ENCODE assay signal across 9 cellular contexts in the genomic region with DNA sequence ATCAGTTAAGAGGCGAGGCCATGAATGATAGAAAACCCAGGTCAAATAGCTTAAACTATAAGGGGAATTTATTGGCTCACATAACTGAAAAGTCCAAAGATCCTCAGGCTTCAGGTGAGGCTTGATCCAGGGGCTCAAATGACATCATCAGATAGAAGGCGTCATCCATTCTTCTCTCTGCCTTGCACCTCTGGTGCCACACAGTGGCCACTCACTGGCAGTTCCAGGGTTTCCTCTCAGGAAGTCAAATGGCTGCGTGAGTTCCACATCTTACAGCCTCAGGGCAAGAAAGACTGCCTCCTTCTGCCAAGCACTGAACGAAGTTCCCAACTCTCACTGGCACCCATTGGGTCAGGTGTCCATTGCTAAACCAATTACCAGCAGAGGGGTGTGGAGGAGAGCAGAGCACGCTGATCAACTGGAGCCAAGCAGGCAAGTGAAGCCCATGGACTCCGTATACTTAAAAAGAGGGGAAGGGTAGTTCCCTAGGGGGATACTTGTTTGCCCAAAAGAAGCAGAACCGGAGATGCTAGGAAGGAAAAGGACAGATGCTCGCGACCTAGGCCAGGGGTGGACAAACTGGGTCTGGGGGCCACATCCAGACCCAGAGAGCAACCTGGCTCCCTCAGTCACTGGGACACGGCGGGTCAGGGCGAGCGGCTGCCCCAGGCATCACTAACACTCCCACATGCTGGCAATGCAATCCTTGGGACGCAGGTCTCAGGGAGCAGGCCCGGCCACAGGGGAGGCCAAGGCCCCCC.
DNase-seq lines count a peak whose midpoint lies in the region; ATAC-seq, FAIRE-seq and TF ChIP-seq lines count a peak whose summit lies in the region.
"Had no signal": no experiment of that assay in that cellular context is flagged by ENCODE, and none has a peak within 500 bp of the region (broad histone marks: within the 10 kb centered on the region; RNA-seq: fewer than 3 reads in every experiment).

No MANE protein-coding gene starts in this region.

- no peaks in the 10 kb centered on the region for H3K27me3 ChIP-seq in cardiac muscle cell
- no peaks in the 10 kb centered on the region for H3K27me3 ChIP-seq in right atrium auricular region
- H3K27me3 ChIP-seq in tibial nerve = no peaks in the 10 kb centered on the region

- H3K27ac ChIP-seq in cardiac muscle cell (no peak overlapping the region), right atrium auricular region (no peak overlapping the region), tibial nerve (no peak overlapping the region)

- ATAC-seq in GM19463 (IDR thresholded peaks at IDR 0.05; ENCODE audit: unreplicated experiment) = no peak

- H3K4me1 ChIP-seq in cardiac muscle cell (ENCODE audit: low read depth) = no peaks in the 10 kb centered on the region
- no peaks in the 10 kb centered on the region for H3K4me1 ChIP-seq in right atrium auricular region
- peaks cover 0 to 9% (median 0%) of the 10 kb centered on the region in 4 donors for H3K4me1 ChIP-seq in tibial nerve

- WGBS in tibial nerve, 2 donors = 80 to 86% methylated on average over 14 to 15 of the region's 15 CpGs

- no peak for TF ChIP-seq POLR2A in tibial nerve (IDR thresholded peaks at IDR 0.05)

- H3K9me3 ChIP-seq in cardiac muscle cell (ENCODE audit: low read depth) (no peaks in the 10 kb centered on the region), right atrium auricular region (no peaks in the 10 kb centered on the region), tibial nerve (no peaks in the 10 kb centered on the region)

- H3K4me3 ChIP-seq in cardiac muscle cell (no peak overlapping the region), right atrium auricular region (no peak overlapping the region), fibroblast of pulmonary artery (replicated peaks; ENCODE audit: low read depth, low read length) (no peak overlapping the region), tibial nerve (no peak overlapping the region)

- TF ChIP-seq EP300 in tibial nerve (IDR thresholded peaks at IDR 0.05) = no peak

- no peaks in the 10 kb centered on the region for H3K36me3 ChIP-seq in cardiac muscle cell
- no peaks in the 10 kb centered on the region for H3K36me3 ChIP-seq in right atrium auricular region
- no peaks in the 10 kb centered on the region for H3K36me3 ChIP-seq in tibial nerve

- DNase-seq in cardiac muscle cell (ENCODE audit: low read depth in 1 of 2, low spot score in 1 of 2) = peak in 1 of 2 donors; percentile 67
- no peak for DNase-seq in right atrium auricular region (ENCODE audit: low spot score)
- peak; percentile 4 for DNase-seq in RCC 7860 (ENCODE audit: low spot score)
- peak; percentile 73 for DNase-seq in fibroblast of pulmonary artery (ENCODE audit: low read depth)
- peak; percentile 20 to 22 for DNase-seq in tibial nerve (ENCODE audit: low spot score in 2 of 2)
- no peak for DNase-seq in T-helper 1 cell
- DNase-seq in NCI-H2107 (lab: John Stamatoyannopoulos, UW) = no peak
- DNase-seq: activated naive CD8-positive, alpha-beta T cell treated with anti-CD3 and anti-CD28 coated beads, Interleukin-2, amount 10 ng/mL, durations not matched to agents 7 days and 5 days had no signal

- TF ChIP-seq CTCF in cardiac muscle cell (IDR thresholded peaks at IDR 0.05; ENCODE audit: low read depth, low read length) (peak; percentile 74), right atrium auricular region (IDR thresholded peaks at IDR 0.05) (peak in 1 of 2 donors; percentile 51), fibroblast of pulmonary artery (IDR thresholded peaks at IDR 0.05; ENCODE audit: low read length, missing control alignments) (peak; percentile 92), tibial nerve (IDR thresholded peaks at IDR 0.05) (peak in 3 of 5 experiments; percentile 24 to 58 (median 27))

- no peak for FAIRE-seq in RCC 7860 (lab: Jason Lieb, UNC)

Comparison
In these comparisons a context has a peak if more than half of its experiments do, and no peak if none do; other contexts are left out.
1. DNase-seq: peak in RCC 7860 (single experiment), fibroblast of pulmonary artery (single experiment) and tibial nerve (2 of 2); none in right atrium auricular region (single experiment), T-helper 1 cell (0 of 5) and NCI-H2107 (single experiment).